ENCODE assay signal across 21 cellular contexts in genomic region chr3:116877968-116878367, GRCh38.
DNase-seq lines count a peak whose midpoint lies in the region; ATAC-seq and TF ChIP-seq lines count a peak whose summit lies in the region.
"Had no signal": no experiment of that assay in that cellular context is flagged by ENCODE, and none has a peak within 500 bp of the region (broad histone marks: within the 10 kb centered on the region; RNA-seq: fewer than 3 reads in every experiment).

No MANE protein-coding gene starts in this region.

- DNase-seq in Right ventricle myocardium superior (no peak), NCI-H2171 treated with DMSO at 0.1 percent for 48 hours (lab: John Stamatoyannopoulos, UW) (no peak), H4 (ENCODE audit: low spot score) (no peak)
- DNase-seq: activated CD4-positive, alpha-beta T cell treated with anti-CD3 and anti-CD28 coated beads for 36 hours; activated CD8-positive, alpha-beta memory T cell treated with anti-CD3 and anti-CD28 coated beads, Interleukin-2, amount 50 U/mL, for 48 hours; activated naive CD4-positive, alpha-beta T cell treated with Interleukin-2 at 50 U/mL for 16 hours; anterior cingulate cortex; CD4-positive, alpha-beta T cell; DMS79 treated with DMSO at 0.1 percent for 48 hours; effector memory CD8-positive, alpha-beta T cell; H9; hypothalamus; Kasumi-1; natural killer cell; NCI-H1417; small intestine had no signal

- no peak for TF ChIP-seq POLR2A in GM18505 (IDR thresholded peaks at IDR 0.05; ENCODE audit: borderline replicate concordance, extremely low read depth, insufficient read depth, insufficient read length)

- ATAC-seq in GM18505 (IDR thresholded peaks at IDR 0.05; ENCODE audit: unreplicated experiment) (peak; percentile 56), GM19455 (IDR thresholded peaks at IDR 0.05; ENCODE audit: unreplicated experiment) (peak; percentile 64), HG02759 (IDR thresholded peaks at IDR 0.05; ENCODE audit: unreplicated experiment) (peak; percentile 63), HG03469 (IDR thresholded peaks at IDR 0.05; ENCODE audit: unreplicated experiment) (peak; percentile 92), Right ventricle myocardium superior (ENCODE audit: poor library complexity) (no peak), GM21529 (IDR thresholded peaks at IDR 0.05; ENCODE audit: unreplicated experiment) (no peak)
- ATAC-seq: activated CD4-positive, alpha-beta T cell treated with anti-CD3 and anti-CD28 coated beads for 36 hours; effector memory CD8-positive, alpha-beta T cell; natural killer cell had no signal

- intact Hi-C loops in Right ventricle myocardium superior (cut with DNase I): no loop called here

Comparison
In these comparisons a context has a peak if more than half of its experiments do, and no peak if none do; other contexts are left out.
1. ATAC-seq: peak in GM18505 (single experiment), GM19455 (single experiment), HG02759 (single experiment) and HG03469 (single experiment); none in Right ventricle myocardium superior (single experiment) and GM21529 (single experiment).